ENCODE assay signal across 20 cellular contexts in genomic region chr1:119818181-119818580, GRCh38. TPM values are rescaled to one million over a fixed set of nuclear protein-coding genes. Genes with fewer than 3 reads are reported as not detected.
DNase-seq lines count a peak whose midpoint lies in the region; ATAC-seq and TF ChIP-seq lines count a peak whose summit lies in the region.
"Had no signal": no experiment of that assay in that cellular context is flagged by ENCODE, and none has a peak within 500 bp of the region (broad histone marks: within the 10 kb centered on the region; RNA-seq: fewer than 3 reads in every experiment).

No MANE protein-coding gene starts in this region.

- H3K27ac ChIP-seq in mammary epithelial cell (ENCODE audit: insufficient read depth, low read depth, low read length): no peak overlapping the region
- H3K27ac ChIP-seq in breast epithelium: no peak overlapping the region
- H3K27ac ChIP-seq: BLaER1 had no signal

- TF ChIP-seq POLR2A in breast epithelium (IDR thresholded peaks at IDR 0.05): no peak

- H3K9ac ChIP-seq in mammary epithelial cell (ENCODE audit: insufficient read depth, low read length): no peak overlapping the region
- H3K9ac ChIP-seq: BLaER1 had no signal

- intact Hi-C loops in mammary epithelial cell (cut with micrococcal nuclease): no loop called here
- intact Hi-C loops in breast epithelium (cut with DNase I; ENCODE audit: low total_unique reads): no loop called here

- no peak overlapping the region for H3K4me2 ChIP-seq in mammary epithelial cell (ENCODE audit: insufficient read depth, low read depth, low read length)
- H3K4me2 ChIP-seq: BLaER1 had no signal

- ATAC-seq in activated CD8-positive, alpha-beta memory T cell treated with anti-CD3 and anti-CD28 coated beads, Interleukin-2, amount 10 ng/mL, durations not matched to agents 7 days and 5 days: no peak
- ATAC-seq: HCT116 had no signal

- H3K4me1 ChIP-seq in mammary epithelial cell (ENCODE audit: insufficient read depth, low read length): peaks cover 29% of the 10 kb centered on the region
- no peaks in the 10 kb centered on the region for H3K4me1 ChIP-seq in breast epithelium
- H3K4me1 ChIP-seq: BLaER1 had no signal

- peaks cover 6% of the 10 kb centered on the region for H3K4me1 Mint-ChIP-seq in activated CD8-positive, alpha-beta memory T cell treated with anti-CD3 and anti-CD28 coated beads, Interleukin-2, amount 10 ng/mL, durations not matched to agents 7 days and 5 days
- H3K4me1 Mint-ChIP-seq: CD14-positive monocyte had no signal

- DNase-seq in mammary epithelial cell (no peak), breast epithelium (ENCODE audit: low spot score in 2 of 2) (no peak), NCI-H69 (lab: John Stamatoyannopoulos, UW) (peak; percentile 1), islet precursor cell (peak; percentile 38), NCI-H2227 treated with DMSO at 0.1 percent for 48 hours (lab: John Stamatoyannopoulos, UW) (no peak), HPDE6-E6E7 (ENCODE audit: extremely low spot score) (no peak)
- DNase-seq in activated CD8-positive, alpha-beta memory T cell treated with anti-CD3 and anti-CD28 coated beads, Interleukin-2, amount 10 ng/mL, durations not matched to agents 7 days and 5 days: no peak
- DNase-seq: 8988T; CD4-positive, alpha-beta memory T cell; DMS153; DMS79; GDM1; GOT3; H7 had no signal

- peak overlapping the region; percentile 32 for H2AFZ ChIP-seq in mammary epithelial cell (ENCODE audit: low read depth, low read length)

- no TSS peak for BruUV-seq in mammary epithelial cell (replicated peaks; lab: Mats Ljungman, UMichigan)

- no peaks in the 10 kb centered on the region for H4K20me1 ChIP-seq in mammary epithelial cell (ENCODE audit: insufficient read depth, low read length)
- H4K20me1 ChIP-seq: BLaER1 had no signal

- in situ Hi-C loops in mammary epithelial cell (cut with MboI; ENCODE audit: low sequenced_read_pairs in 2 of 2): no loop called here

- peaks cover 50% of the 10 kb centered on the region for H3K27me3 Mint-ChIP-seq in activated CD8-positive, alpha-beta memory T cell treated with anti-CD3 and anti-CD28 coated beads, Interleukin-2, amount 10 ng/mL, durations not matched to agents 7 days and 5 days

- no peaks in the 10 kb centered on the region for H3K36me3 Mint-ChIP-seq in activated CD8-positive, alpha-beta memory T cell treated with anti-CD3 and anti-CD28 coated beads, Interleukin-2, amount 10 ng/mL, durations not matched to agents 7 days and 5 days
- H3K36me3 Mint-ChIP-seq: CD14-positive monocyte; CD4-positive, alpha-beta memory T cell had no signal

- no peaks in the 10 kb centered on the region for H3K79me2 ChIP-seq in mammary epithelial cell (ENCODE audit: insufficient read depth, low read length)

- H3K9me3 Mint-ChIP-seq in activated CD8-positive, alpha-beta memory T cell treated with anti-CD3 and anti-CD28 coated beads, Interleukin-2, amount 10 ng/mL, durations not matched to agents 7 days and 5 days (ENCODE audit: low read depth): no peaks in the 10 kb centered on the region

- no peak overlapping the region for H3K27ac Mint-ChIP-seq in activated CD8-positive, alpha-beta memory T cell treated with anti-CD3 and anti-CD28 coated beads, Interleukin-2, amount 10 ng/mL, durations not matched to agents 7 days and 5 days
- H3K27ac Mint-ChIP-seq: CD4-positive, alpha-beta memory T cell had no signal

- H3K27me3 ChIP-seq in mammary epithelial cell (ENCODE audit: insufficient read depth, low read length) (no peaks in the 10 kb centered on the region), breast epithelium (no peaks in the 10 kb centered on the region)
- H3K27me3 ChIP-seq: BLaER1 had no signal

- H3K4me3 ChIP-seq in mammary epithelial cell (replicated peaks in 1 of 3; ENCODE audit: insufficient read depth in 1 of 3, low read depth in 2 of 3, low read length in 3 of 3): no peak overlapping the region
- no peak overlapping the region for H3K4me3 ChIP-seq in breast epithelium
- H3K4me3 ChIP-seq: BLaER1 had no signal

- TF ChIP-seq CTCF in mammary epithelial cell (conservative IDR thresholded peaks at IDR 0.05 in 1 of 2, IDR thresholded peaks at IDR 0.05 in 1 of 2; ENCODE audit: extremely low read depth in 1 of 2, insufficient read depth in 1 of 2, low read depth in 1 of 2, low read length in 2 of 2) (no peak), breast epithelium (IDR thresholded peaks at IDR 0.05) (no peak)

- no peak overlapping the region for H3K4me3 Mint-ChIP-seq in activated CD8-positive, alpha-beta memory T cell treated with anti-CD3 and anti-CD28 coated beads, Interleukin-2, amount 10 ng/mL, durations not matched to agents 7 days and 5 days
- H3K4me3 Mint-ChIP-seq: CD4-positive, alpha-beta memory T cell had no signal

- no peaks in the 10 kb centered on the region for H3K36me3 ChIP-seq in mammary epithelial cell (ENCODE audit: insufficient read depth, low read length)
- no peaks in the 10 kb centered on the region for H3K36me3 ChIP-seq in breast epithelium
- H3K36me3 ChIP-seq: BLaER1 had no signal

- CTCF ChIA-PET in mammary epithelial cell (lab: Charles Lee; ENCODE audit: low non-redundant PET): no interaction called here
- CTCF ChIA-PET in activated CD8-positive, alpha-beta memory T cell treated with anti-CD3 and anti-CD28 coated beads, Interleukin-2, amount 10 ng/mL, durations not matched to agents 7 days and 5 days (lab: Charles Lee): interaction anchor here (0.9 kb wide), 1 partner anchor 9 kb away, joined by 4 read pairs; no protein-coding TSS in a partner anchor

- 100% methylated on average over 2 of the region's 2 CpGs for WGBS in mammary epithelial cell (ENCODE audit: low coverage, missing lambda C conversion rate)

- H3K9me3 ChIP-seq in mammary epithelial cell (replicated peaks; ENCODE audit: insufficient read depth, low read length): no peaks in the 10 kb centered on the region
- no peaks in the 10 kb centered on the region for H3K9me3 ChIP-seq in breast epithelium
- H3K9me3 ChIP-seq: BLaER1 had no signal

- dilution Hi-C loops in mammary epithelial cell (cut with HindIII; ENCODE audit: low sequenced_read_pairs): loop anchor here (10.0 kb wide), 1 partner anchor 53 kb away; the partner anchor contains the start of gene HMGCS2

RNA-seq across cellular contexts. Expression of gene REG4, which starts 6.9 kb away (rescaled TPM):
- not detected for total RNA-seq in mammary epithelial cell
- 0.08 TPM for polyA plus RNA-seq in mammary epithelial cell
- polyA minus RNA-seq in mammary epithelial cell: not detected
- not detected for total RNA-seq in breast epithelium
- total RNA-seq in activated CD8-positive, alpha-beta memory T cell treated with anti-CD3 and anti-CD28 coated beads, Interleukin-2, amount 10 ng/mL, durations not matched to agents 7 days and 5 days: 1 to 10 TPM; 1.8 to 7.5 TPM
- total RNA-seq: A673, Daoy, H7 had no signal
- polyA plus RNA-seq: AG04450, CD14-positive monocyte had no signal

RNA-seq across cellular contexts. Expression of gene HMGCS2, which starts 49.5 kb away (rescaled TPM):
- total RNA-seq in mammary epithelial cell: not detected
- polyA plus RNA-seq in mammary epithelial cell: not detected
- polyA minus RNA-seq in mammary epithelial cell: not detected
- 100 to 1,000 TPM in 1 of 3 donors, 10 to 100 TPM in 1, under 1 TPM in 1; 0.16 to 142 (median 23.0) TPM for total RNA-seq in breast epithelium
- not detected for total RNA-seq in activated CD8-positive, alpha-beta memory T cell treated with anti-CD3 and anti-CD28 coated beads, Interleukin-2, amount 10 ng/mL, durations not matched to agents 7 days and 5 days
- total RNA-seq: A673; CD4-positive, alpha-beta memory T cell; Daoy; H7 had no signal
- polyA plus RNA-seq: AG04450; CD14-positive monocyte; CD4-positive, alpha-beta memory T cell had no signal

Comparison
In these comparisons a context has a peak if more than half of its experiments do, and no peak if none do; other contexts are left out.
1. DNase-seq: peak in NCI-H69 (single experiment) and islet precursor cell (single experiment); none in mammary epithelial cell (single experiment), breast epithelium (0 of 2), activated CD8-positive, alpha-beta memory T cell treated with anti-CD3 and anti-CD28 coated beads, Interleukin-2, amount 10 ng/mL, durations not matched to agents 7 days and 5 days (single experiment), NCI-H2227 treated with DMSO at 0.1 percent for 48 hours (single experiment) and HPDE6-E6E7 (single experiment).